In genomic region chr9:12774861-12775367, GRCh38 we compare ENCODE assay signal across 8 cellular contexts.
A peak's percentile ranks its signal among the peaks of the same experiment; 100 is the strongest.
DNase-seq lines count a peak whose midpoint lies in the region; ATAC-seq and TF ChIP-seq lines count a peak whose summit lies in the region.

LURAP1L (plus strand) TSS chr9:12775020; CDS start chr9:12775716, 696 bp downstream.

- no peak for ATAC-seq in stimulated activated naive CD8-positive, alpha-beta T cell treated with anti-CD3 and anti-CD28 coated beads, Interleukin-15, Interleukin-2, amounts not matched to agents 100 U/mL and 50 U/mL, for 24 hours
- no peak for ATAC-seq in HG02678 (IDR thresholded peaks at IDR 0.05; ENCODE audit: unreplicated experiment)

- peak within 1 kb of the TSS; percentile 59 for H3K4me3 ChIP-seq in GM08714 (ENCODE audit: low read length)
- H3K4me3 ChIP-seq in astrocyte of the spinal cord (ENCODE audit: low read depth, low read length) = peak within 1 kb of the TSS; percentile 85

- TF ChIP-seq CTCF in astrocyte of the spinal cord (IDR thresholded peaks at IDR 0.05; ENCODE audit: low read depth, low read length) = no peak

- DNase-seq in NCI-H2171 treated with DMSO at 0.1 percent for 48 hours (lab: John Stamatoyannopoulos, UW) (peak; percentile 53), astrocyte of the spinal cord (ENCODE audit: low read depth, low spot score) (peak; percentile 78), hippocampal formation (lab: John Stamatoyannopoulos, UW) (peak; percentile 26 to 81), putamen (ENCODE audit: low spot score) (peak; percentile 39), KG1 (lab: John Stamatoyannopoulos, UW) (no peak)
- DNase-seq in stimulated activated naive CD8-positive, alpha-beta T cell treated with anti-CD3 and anti-CD28 coated beads, Interleukin-15, Interleukin-2, amounts not matched to agents 100 U/mL and 50 U/mL, for 24 hours = no peak

- in situ Hi-C loops in astrocyte of the spinal cord (cut with HindIII; ENCODE audit: low sequenced_read_pairs) = no loop called here

Comparison
In these comparisons a context has a peak if more than half of its experiments do, and no peak if none do; other contexts are left out.
1. DNase-seq: peak in NCI-H2171 treated with DMSO at 0.1 percent for 48 hours (single experiment), astrocyte of the spinal cord (single experiment), hippocampal formation (2 of 2) and putamen (single experiment); none in stimulated activated naive CD8-positive, alpha-beta T cell treated with anti-CD3 and anti-CD28 coated beads, Interleukin-15, Interleukin-2, amounts not matched to agents 100 U/mL and 50 U/mL, for 24 hours (single experiment) and KG1 (single experiment).